In genomic region chr17:40366861-40367518, GRCh38 we compare ENCODE assay signal across 1 cellular context.
TF ChIP-seq lines count a peak whose summit lies in the region.

No MANE protein-coding gene starts in this region.

TF ChIP-seq in HepG2, 621 proteins besides CTCF, POLR2A, EP300 and RAD21:
- TF ChIP-seq ZNF34 (CRISPR knock-in tag; IDR thresholded peaks at IDR 0.05; ENCODE audit: borderline replicate concordance) (no peak), DMAP1 (CRISPR knock-in tag; IDR thresholded peaks at IDR 0.05) (no peak), NR1H2 (CRISPR knock-in tag; IDR thresholded peaks at IDR 0.05; ENCODE audit: borderline replicate concordance, low read depth) (no peak), FOXK2 (IDR thresholded peaks at IDR 0.05) (no peak), ELF4 (CRISPR knock-in tag; IDR thresholded peaks at IDR 0.05; ENCODE audit: borderline replicate concordance) (no peak), POLR2AphosphoS5 (IDR thresholded peaks at IDR 0.05; ENCODE audit: low read depth, low read length) (no peak), NFKB2 (CRISPR knock-in tag; IDR thresholded peaks at IDR 0.05; ENCODE audit: borderline replicate concordance) (no peak), RFXAP (CRISPR knock-in tag; IDR thresholded peaks at IDR 0.05; ENCODE audit: borderline replicate concordance) (no peak), HOXD1 (CRISPR knock-in tag; IDR thresholded peaks at IDR 0.05) (no peak), TRIM22 (IDR thresholded peaks at IDR 0.05) (no peak), ZNF589 (CRISPR knock-in tag; conservative IDR thresholded peaks at IDR 0.05) (no peak), MTF2 (CRISPR knock-in tag; IDR thresholded peaks at IDR 0.05; ENCODE audit: borderline replicate concordance) (no peak), AGO1 (IDR thresholded peaks at IDR 0.05; ENCODE audit: low read depth, low read length, poor library complexity, severe bottlenecking) (peak; percentile 47), ZNF768 (CRISPR knock-in tag; IDR thresholded peaks at IDR 0.05) (no peak), LCORL (IDR thresholded peaks at IDR 0.05) (no peak), LCORL (CRISPR knock-in tag; IDR thresholded peaks at IDR 0.05) (no peak), HOXA5 (CRISPR knock-in tag; IDR thresholded peaks at IDR 0.05) (no peak), CHCHD3 (CRISPR knock-in tag; IDR thresholded peaks at IDR 0.05) (0 out of 2 replicates have a peak, but pooled peaks have one; percentile 28), NR2F1 (CRISPR knock-in tag; IDR thresholded peaks at IDR 0.05) (no peak), ZSCAN9 (CRISPR knock-in tag; IDR thresholded peaks at IDR 0.05; ENCODE audit: borderline replicate concordance) (no peak), ZBTB33 (CRISPR knock-in tag; IDR thresholded peaks at IDR 0.05) (peak; percentile 47)
- TF ChIP-seq, protein P1, sequence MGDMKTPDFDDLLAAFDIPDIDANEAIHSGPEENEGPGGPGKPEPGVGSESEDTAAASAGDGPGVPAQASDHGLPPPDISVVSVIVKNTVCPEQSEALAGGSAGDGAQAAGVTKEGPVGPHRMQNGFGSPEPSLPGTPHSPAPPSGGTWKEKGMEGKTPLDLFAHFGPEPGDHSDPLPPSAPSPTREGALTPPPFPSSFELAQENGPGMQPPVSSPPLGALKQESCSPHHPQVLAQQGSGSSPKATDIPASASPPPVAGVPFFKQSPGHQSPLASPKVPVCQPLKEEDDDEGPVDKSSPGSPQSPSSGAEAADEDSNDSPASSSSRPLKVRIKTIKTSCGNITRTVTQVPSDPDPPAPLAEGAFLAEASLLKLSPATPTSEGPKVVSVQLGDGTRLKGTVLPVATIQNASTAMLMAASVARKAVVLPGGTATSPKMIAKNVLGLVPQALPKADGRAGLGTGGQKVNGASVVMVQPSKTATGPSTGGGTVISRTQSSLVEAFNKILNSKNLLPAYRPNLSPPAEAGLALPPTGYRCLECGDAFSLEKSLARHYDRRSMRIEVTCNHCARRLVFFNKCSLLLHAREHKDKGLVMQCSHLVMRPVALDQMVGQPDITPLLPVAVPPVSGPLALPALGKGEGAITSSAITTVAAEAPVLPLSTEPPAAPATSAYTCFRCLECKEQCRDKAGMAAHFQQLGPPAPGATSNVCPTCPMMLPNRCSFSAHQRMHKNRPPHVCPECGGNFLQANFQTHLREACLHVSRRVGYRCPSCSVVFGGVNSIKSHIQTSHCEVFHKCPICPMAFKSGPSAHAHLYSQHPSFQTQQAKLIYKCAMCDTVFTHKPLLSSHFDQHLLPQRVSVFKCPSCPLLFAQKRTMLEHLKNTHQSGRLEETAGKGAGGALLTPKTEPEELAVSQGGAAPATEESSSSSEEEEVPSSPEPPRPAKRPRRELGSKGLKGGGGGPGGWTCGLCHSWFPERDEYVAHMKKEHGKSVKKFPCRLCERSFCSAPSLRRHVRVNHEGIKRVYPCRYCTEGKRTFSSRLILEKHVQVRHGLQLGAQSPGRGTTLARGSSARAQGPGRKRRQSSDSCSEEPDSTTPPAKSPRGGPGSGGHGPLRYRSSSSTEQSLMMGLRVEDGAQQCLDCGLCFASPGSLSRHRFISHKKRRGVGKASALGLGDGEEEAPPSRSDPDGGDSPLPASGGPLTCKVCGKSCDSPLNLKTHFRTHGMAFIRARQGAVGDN (CRISPR knock-in tag; IDR thresholded peaks at IDR 0.05) = peak; percentile 24; the same call in 1 of the 2 replicates
- TF ChIP-seq, protein P2, sequence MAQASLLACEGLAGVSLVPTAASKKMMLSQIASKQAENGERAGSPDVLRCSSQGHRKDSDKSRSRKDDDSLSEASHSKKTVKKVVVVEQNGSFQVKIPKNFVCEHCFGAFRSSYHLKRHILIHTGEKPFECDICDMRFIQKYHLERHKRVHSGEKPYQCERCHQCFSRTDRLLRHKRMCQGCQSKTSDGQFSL (CRISPR knock-in tag; IDR thresholded peaks at IDR 0.05) = no peak
